28 cellular contexts compared by ENCODE assay signal in genomic region chr2:240359695-240360094, GRCh38.
"Had no signal": no experiment of that assay in that cellular context is flagged by ENCODE, and none has a peak within 500 bp of the region (broad histone marks: within the 10 kb centered on the region; RNA-seq: fewer than 3 reads in every experiment).

No MANE protein-coding gene starts in this region.

- DNase-seq: hypothalamus; immature natural killer cell; left ventricle myocardium inferior; midbrain; naive thymus-derived CD4-positive, alpha-beta T cell; occipital lobe; retina; stimulated activated CD4-positive, alpha-beta T cell treated with anti-CD3 and anti-CD28 coated beads, Interleukin-12 subunit alpha, Interleukin-12 subunit beta, amount 100 ng/mL, for 4 hours; stimulated activated CD4-positive, alpha-beta T cell treated with anti-CD3 and anti-CD28 coated beads, Interleukin-15, amount 100 ng/mL, for 24 hours; stimulated activated CD4-positive, alpha-beta T cell treated with anti-CD3 and anti-CD28 coated beads, Interleukin-2, amount 100 ng/mL, for 24 hours; stimulated activated CD4-positive, alpha-beta T cell treated with anti-CD3 and anti-CD28 coated beads, Interleukin-4, amount 100 ng/mL, for 1 hour; stimulated activated naive B cell treated with anti-CD40 and anti-IgM and Interleukin-4, amounts not matched to agents 10 μg/mL and 1 μg/mL and 100 μg/mL, for 72 hours; stimulated activated naive CD8-positive, alpha-beta T cell treated with anti-CD3 and anti-CD28 coated beads, Interleukin-15, Interleukin-2, amounts not matched to agents 100 U/mL and 50 U/mL, for 24 hours; stomach; testis; thyroid gland; transverse colon; upper lobe of left lung had no signal

- H3K4me2 ChIP-seq: smooth muscle cell had no signal

- FAIRE-seq: islet of Langerhans had no signal

- H3K4me3 ChIP-seq: heart left ventricle, left ventricle myocardium inferior, mucosa of descending colon, ovary, prostate gland, smooth muscle cell, stomach, testis, thyroid gland, transverse colon, upper lobe of left lung, vagina had no signal

- H3K9me3 Mint-ChIP-seq: immature natural killer cell had no signal

- H3K4me1 ChIP-seq: prostate gland, stomach, testis, thyroid gland, transverse colon, upper lobe of left lung had no signal

- H3K36me3 Mint-ChIP-seq: immature natural killer cell; natural killer cell treated with Interleukin-12 subunit alpha and Interleukin-12 subunit beta and Interleukin-15 and Interleukin-18, amount 100 ng/mL, for 72 hours had no signal

- H3K9me3 ChIP-seq: ovary, prostate gland, testis, thyroid gland, transverse colon, vagina had no signal

- H3K27ac ChIP-seq: heart left ventricle, left ventricle myocardium inferior, ovary, prostate gland, stomach, testis, thyroid gland, transverse colon, upper lobe of left lung, vagina had no signal

- H3K36me3 ChIP-seq: heart left ventricle, left ventricle myocardium inferior, ovary, prostate gland, stomach, thyroid gland, transverse colon, upper lobe of left lung, vagina had no signal

- H3K4me1 Mint-ChIP-seq: immature natural killer cell; naive thymus-derived CD4-positive, alpha-beta T cell had no signal

- H3K4me3 Mint-ChIP-seq: immature natural killer cell; memory B cell; natural killer cell treated with Interleukin-12 subunit alpha and Interleukin-12 subunit beta and Interleukin-15 and Interleukin-18, amount 100 ng/mL, for 72 hours; stimulated activated naive B cell treated with anti-CD40 and anti-IgM and Interleukin-4, amounts not matched to agents 10 μg/mL and 1 μg/mL and 100 μg/mL, for 72 hours had no signal

- H3K27me3 ChIP-seq: heart left ventricle, ovary, testis, thyroid gland, transverse colon, upper lobe of left lung, vagina had no signal

- ATAC-seq: heart left ventricle; mucosa of descending colon; right cardiac atrium; stimulated activated naive CD8-positive, alpha-beta T cell treated with anti-CD3 and anti-CD28 coated beads, Interleukin-15, Interleukin-2, amounts not matched to agents 100 U/mL and 50 U/mL, for 24 hours had no signal

- H3K27ac Mint-ChIP-seq: immature natural killer cell; memory B cell; naive thymus-derived CD4-positive, alpha-beta T cell; natural killer cell treated with Interleukin-12 subunit alpha and Interleukin-12 subunit beta and Interleukin-15 and Interleukin-18, amount 100 ng/mL, for 72 hours; stimulated activated naive B cell treated with anti-CD40 and anti-IgM and Interleukin-4, amounts not matched to agents 10 μg/mL and 1 μg/mL and 100 μg/mL, for 72 hours had no signal
